6 cellular contexts compared by ENCODE assay signal in the genomic region with DNA sequence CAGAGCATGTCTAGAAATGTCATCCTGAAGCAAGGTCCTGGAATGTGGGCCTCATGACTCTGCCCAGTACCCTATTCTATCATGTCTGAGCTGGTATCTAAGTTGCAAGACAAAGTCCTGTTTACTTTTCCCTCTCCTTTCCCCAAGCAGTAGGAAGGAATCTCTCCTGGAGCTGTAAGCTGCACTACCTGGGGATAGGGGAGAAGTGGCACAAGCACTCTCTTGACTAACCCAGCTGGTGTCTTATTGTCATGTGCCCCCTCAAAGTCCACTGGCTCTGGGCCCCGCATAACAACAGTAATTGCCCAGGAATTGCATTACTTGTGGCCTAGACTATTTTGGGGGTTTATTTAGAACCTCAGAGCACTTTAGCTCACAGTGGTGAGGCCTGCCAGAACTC.
"Had no signal": no experiment of that assay in that cellular context is flagged by ENCODE, and none has a peak within 500 bp of the region (broad histone marks: within the 10 kb centered on the region; RNA-seq: fewer than 3 reads in every experiment).

No MANE protein-coding gene starts in this region.

- ATAC-seq: HepG2 had no signal

- H3K4me3 Mint-ChIP-seq: H9 had no signal

- H3K9ac ChIP-seq: GM23248 had no signal

- H3K27me3 Mint-ChIP-seq: IgD-negative memory B cell had no signal

- H3K27ac Mint-ChIP-seq: H9, IgD-negative memory B cell had no signal

- H2AFZ ChIP-seq: GM23248 had no signal

- H3K36me3 Mint-ChIP-seq: IgD-negative memory B cell had no signal

- H3K4me3 ChIP-seq: GM23248 had no signal

- H3K27ac ChIP-seq: GM23248, HL-60 had no signal

- H3K4me1 Mint-ChIP-seq: IgD-negative memory B cell had no signal

- DNase-seq: GM23248, H9, HCEC 1CT had no signal
